ENCODE assay signal across 8 cellular contexts in genomic region chr10:111075577-111076185, GRCh38. TPM values are rescaled to one million over a fixed set of nuclear protein-coding genes. Genes with fewer than 3 reads are reported as not detected.
A peak's percentile ranks its signal among the peaks of the same experiment; 100 is the strongest.
DNase-seq lines count a peak whose midpoint lies in the region; ATAC-seq and TF ChIP-seq lines count a peak whose summit lies in the region.

No MANE protein-coding gene starts in this region.

- POLR2A ChIA-PET in activated naive CD8-positive, alpha-beta T cell treated with anti-CD3 and anti-CD28 coated beads, Interleukin-2, amount 10 ng/mL, durations not matched to agents 7 days and 5 days (lab: Charles Lee) = no interaction called here

- H2AFZ ChIP-seq in ACC112 (ENCODE audit: low read length, unreplicated experiment) = no peak overlapping the region

- TF ChIP-seq CTCF in mesothelial cell of epicardium (IDR thresholded peaks at IDR 0.05; ENCODE audit: unreplicated experiment) = no peak

- H3K4me1 Mint-ChIP-seq in activated naive CD8-positive, alpha-beta T cell treated with anti-CD3 and anti-CD28 coated beads, Interleukin-2, amount 10 ng/mL, durations not matched to agents 7 days and 5 days = peaks cover 3% of the 10 kb centered on the region
- peaks cover 16% of the 10 kb centered on the region for H3K4me1 Mint-ChIP-seq in mesothelial cell of epicardium

- in situ Hi-C loops in ACHN (cut with HindIII; ENCODE audit: low pct_ligation_motif_present, low pct_unique_long_range_greater_than_20kb, low sequenced_read_pairs) = no loop called here

- DNase-seq in activated naive CD8-positive, alpha-beta T cell treated with anti-CD3 and anti-CD28 coated beads, Interleukin-2, amount 10 ng/mL, durations not matched to agents 7 days and 5 days = no peak
- DNase-seq in mesothelial cell of epicardium (ENCODE audit: low spot score in 2 of 2, unreplicated experiment in 2 of 2) = no peak
- DNase-seq in ACHN = no peak
- DNase-seq in inferior parietal cortex (ENCODE audit: extremely low spot score) = no peak
- no peak for DNase-seq in GF-D8 (lab: John Stamatoyannopoulos, UW)
- DNase-seq in SIG-M5 (lab: John Stamatoyannopoulos, UW) = no peak

- peak overlapping the region; percentile 73; the same call in 1 of the 2 replicates for H3K4me3 ChIP-seq in ACC112 (ENCODE audit: low read depth, low read length)

- H3K36me3 Mint-ChIP-seq in activated naive CD8-positive, alpha-beta T cell treated with anti-CD3 and anti-CD28 coated beads, Interleukin-2, amount 10 ng/mL, durations not matched to agents 7 days and 5 days = peaks cover 3% of the 10 kb centered on the region
- no peaks in the 10 kb centered on the region for H3K36me3 Mint-ChIP-seq in mesothelial cell of epicardium

- no peaks in the 10 kb centered on the region for H3K4me1 ChIP-seq in ACC112 (ENCODE audit: control insufficient read depth, insufficient read depth, low read length, unreplicated experiment)

- H3K27me3 ChIP-seq in ACC112 (ENCODE audit: insufficient read depth, low read length) = peaks cover 81% of the 10 kb centered on the region

- no peaks in the 10 kb centered on the region for H3K9me3 Mint-ChIP-seq in activated naive CD8-positive, alpha-beta T cell treated with anti-CD3 and anti-CD28 coated beads, Interleukin-2, amount 10 ng/mL, durations not matched to agents 7 days and 5 days
- no peaks in the 10 kb centered on the region for H3K9me3 Mint-ChIP-seq in mesothelial cell of epicardium

- H3K36me3 ChIP-seq in ACC112 (ENCODE audit: insufficient read depth, low read length) = no peaks in the 10 kb centered on the region

- H3K4me3 Mint-ChIP-seq in activated naive CD8-positive, alpha-beta T cell treated with anti-CD3 and anti-CD28 coated beads, Interleukin-2, amount 10 ng/mL, durations not matched to agents 7 days and 5 days = peak overlapping the region; percentile 75
- peak overlapping the region; percentile 68 for H3K4me3 Mint-ChIP-seq in mesothelial cell of epicardium

- no peak overlapping the region for H3K27ac Mint-ChIP-seq in activated naive CD8-positive, alpha-beta T cell treated with anti-CD3 and anti-CD28 coated beads, Interleukin-2, amount 10 ng/mL, durations not matched to agents 7 days and 5 days
- no peak overlapping the region for H3K27ac Mint-ChIP-seq in mesothelial cell of epicardium

- no peak overlapping the region for H3K27ac ChIP-seq in ACC112 (ENCODE audit: low read depth, low read length)

- ATAC-seq in GM21367 (IDR thresholded peaks at IDR 0.05; ENCODE audit: unreplicated experiment) = peak; percentile 16
- no peak for ATAC-seq in activated naive CD8-positive, alpha-beta T cell treated with anti-CD3 and anti-CD28 coated beads, Interleukin-2, amount 10 ng/mL, durations not matched to agents 7 days and 5 days (ENCODE audit: low read depth)

- H3K27me3 Mint-ChIP-seq in activated naive CD8-positive, alpha-beta T cell treated with anti-CD3 and anti-CD28 coated beads, Interleukin-2, amount 10 ng/mL, durations not matched to agents 7 days and 5 days = peaks cover 65% of the 10 kb centered on the region
- H3K27me3 Mint-ChIP-seq in mesothelial cell of epicardium (ENCODE audit: low read depth) = peaks cover 84% of the 10 kb centered on the region

- no peaks in the 10 kb centered on the region for H3K79me2 ChIP-seq in ACC112 (ENCODE audit: control insufficient read depth, insufficient read depth, low read length, unreplicated experiment)

RNA-seq across cellular contexts. Expression of gene ADRA2A, which starts 1.1 kb away (rescaled TPM):
- not detected for total RNA-seq in activated naive CD8-positive, alpha-beta T cell treated with anti-CD3 and anti-CD28 coated beads, Interleukin-2, amount 10 ng/mL, durations not matched to agents 7 days and 5 days
- 4.7 to 5.2 TPM (median 4.9 TPM) in 3 replicates for total RNA-seq in mesothelial cell of epicardium
